26 cellular contexts compared by ENCODE assay signal in the genomic region with DNA sequence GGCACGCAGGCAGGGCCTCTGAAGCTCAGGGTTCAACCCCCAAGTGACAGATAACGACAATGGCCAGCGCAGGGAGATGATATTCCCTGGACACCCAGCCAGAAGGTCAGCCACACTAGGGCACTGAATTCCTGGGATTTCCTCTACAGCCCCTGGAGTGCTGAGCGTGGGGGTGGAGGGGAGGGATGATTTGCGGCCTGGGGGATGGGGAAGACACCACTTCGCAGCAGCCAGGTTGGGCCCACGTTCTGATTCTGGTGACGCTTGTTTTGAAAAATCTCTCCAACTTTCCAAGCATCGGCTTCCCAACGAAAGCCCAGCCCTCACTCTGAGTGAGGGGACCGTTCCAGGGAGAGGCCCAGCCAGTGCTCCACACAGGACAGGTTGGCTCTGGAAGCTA. TPM values are rescaled to one million over a fixed set of nuclear protein-coding genes. Genes with fewer than 3 reads are reported as not detected.
DNase-seq lines count a peak whose midpoint lies in the region; ATAC-seq and TF ChIP-seq lines count a peak whose summit lies in the region.
"Had no signal": no experiment of that assay in that cellular context is flagged by ENCODE, and none has a peak within 500 bp of the region (broad histone marks: within the 10 kb centered on the region; RNA-seq: fewer than 3 reads in every experiment).

No MANE protein-coding gene starts in this region.

- peaks cover 0 to 33% of the 10 kb centered on the region in 2 donors for H3K4me1 ChIP-seq in right atrium auricular region
- peaks cover 72% of the 10 kb centered on the region for H3K4me1 ChIP-seq in HUES64 (ENCODE audit: insufficient read depth, low read length)
- H3K4me1 ChIP-seq in mesenchymal stem cell (ENCODE audit: control insufficient read depth, insufficient read depth, low read depth, low read length), result peaks cover 38% of the 10 kb centered on the region
- H3K4me1 ChIP-seq in rectal smooth muscle tissue (ENCODE audit: control insufficient read depth, insufficient read depth, low read length), result peaks cover 8% of the 10 kb centered on the region

- DNase-seq in Right ventricle myocardium inferior (ENCODE audit: missing footprints) (peak; percentile 51), right atrium auricular region (ENCODE audit: low spot score) (no peak), mesenchymal stem cell (no peak), medulla oblongata (ENCODE audit: extremely low spot score) (no peak)
- DNase-seq in activated CD8-positive, alpha-beta memory T cell treated with anti-CD3 and anti-CD28 coated beads, Interleukin-2, amount 50 U/mL, for 4 hours, result no peak
- DNase-seq: Caco-2; CD8-positive, alpha-beta T cell; EL; GF-D8; HCEC 1CT; NCI-H1048; NCI-H1417; NCI-H1694 treated with DMSO at 0.1 percent for 48 hours; NCI-H2081; NCI-H2171; NCI-H226; NCI-H510A treated with DMSO at 0.1 percent for 48 hours; NCI-H748 treated with DMSO at 0.1 percent for 48 hours; PC-3 had no signal

- H3K27ac ChIP-seq in right atrium auricular region (no peak overlapping the region), HUES64 (ENCODE audit: low read depth, low read length) (peak overlapping the region; percentile 22), mesenchymal stem cell (ENCODE audit: low read length, poor library complexity, severe bottlenecking) (no peak overlapping the region), rectal smooth muscle tissue (ENCODE audit: low read depth, low read length) (peak overlapping the region; percentile 19)
- H3K27ac ChIP-seq: 22Rv1, C4-2B, KMS-11, SJSA1 had no signal

- H2BK5ac ChIP-seq in mesenchymal stem cell (ENCODE audit: low read depth, low read length, poor library complexity, severe bottlenecking), result no peak overlapping the region

- H3K4ac ChIP-seq in mesenchymal stem cell (ENCODE audit: low read depth in 1 of 2, low read length in 2 of 2), result no peak overlapping the region

- no peak for TF ChIP-seq CTCF in right atrium auricular region (IDR thresholded peaks at IDR 0.05)

- no peak overlapping the region for H2BK12ac ChIP-seq in mesenchymal stem cell (ENCODE audit: low read length in 2 of 2)

- TF ChIP-seq POLR2A in GM18505 (IDR thresholded peaks at IDR 0.05; ENCODE audit: borderline replicate concordance, extremely low read depth, insufficient read depth, insufficient read length), result no peak

- peak overlapping the region in 1 of 2 experiments; percentile 11 for H3K14ac ChIP-seq in mesenchymal stem cell (ENCODE audit: low read length in 2 of 2)

- intact Hi-C loops in Right ventricle myocardium inferior (cut with DNase I), result loop anchor here (1.0 kb wide), 1 partner anchor 14 kb away; no protein-coding TSS in a partner anchor

- peaks cover 36% of the 10 kb centered on the region for H3K79me1 ChIP-seq in mesenchymal stem cell (replicated peaks; ENCODE audit: low read length, poor library complexity, severe bottlenecking)

- no peak overlapping the region for H4K91ac ChIP-seq in mesenchymal stem cell (ENCODE audit: low read length)

- H3K27me3 ChIP-seq in right atrium auricular region (no peaks in the 10 kb centered on the region), HUES64 (ENCODE audit: insufficient read depth, low read length) (no peaks in the 10 kb centered on the region), mesenchymal stem cell (ENCODE audit: control insufficient read depth in 1 of 2, insufficient read depth in 1 of 2, low read length in 2 of 2) (no peaks in the 10 kb centered on the region), rectal smooth muscle tissue (ENCODE audit: control insufficient read depth, insufficient read depth, low read length) (no peaks in the 10 kb centered on the region)
- H3K27me3 ChIP-seq: SJSA1 had no signal

- no peak overlapping the region for H2BK15ac ChIP-seq in mesenchymal stem cell (ENCODE audit: low read depth, poor library complexity, severe bottlenecking)

- peak overlapping the region in 1 of 2 experiments; percentile 18 for H3K18ac ChIP-seq in mesenchymal stem cell (ENCODE audit: low read depth in 1 of 2, low read length in 2 of 2)

- no peaks in the 10 kb centered on the region for H3K36me3 ChIP-seq in right atrium auricular region
- peaks cover 19% of the 10 kb centered on the region for H3K36me3 ChIP-seq in HUES64 (ENCODE audit: insufficient read depth, low read length)
- H3K36me3 ChIP-seq in mesenchymal stem cell (ENCODE audit: control insufficient read depth in 1 of 2, insufficient read depth in 2 of 2, low read depth in 1 of 2, low read length in 2 of 2), result peaks cover 0 to 10% of the 10 kb centered on the region in 2 experiments
- no peaks in the 10 kb centered on the region for H3K36me3 ChIP-seq in rectal smooth muscle tissue (ENCODE audit: control insufficient read depth, insufficient read depth, low read length)

- H4K8ac ChIP-seq in mesenchymal stem cell (ENCODE audit: low read length), result peak overlapping the region; percentile 39

- H2AFZ ChIP-seq in mesenchymal stem cell (ENCODE audit: low read depth, low read length), result no peak overlapping the region

- H3K4me2 ChIP-seq in mesenchymal stem cell (ENCODE audit: low read length, poor library complexity, severe bottlenecking), result no peak overlapping the region
- H3K4me2 ChIP-seq: KMS-11 had no signal

- ATAC-seq in Right ventricle myocardium inferior, result no peak
- ATAC-seq in GM18505 (IDR thresholded peaks at IDR 0.05; ENCODE audit: unreplicated experiment), result no peak
- ATAC-seq: CD8-positive, alpha-beta T cell; PC-3 had no signal

- H3K9me3 ChIP-seq in right atrium auricular region, result no peaks in the 10 kb centered on the region
- H3K9me3 ChIP-seq in HUES64 (ENCODE audit: insufficient read depth, low read depth, low read length), result no peaks in the 10 kb centered on the region
- H3K9me3 ChIP-seq in mesenchymal stem cell (ENCODE audit: control insufficient read depth, low read length), result no peaks in the 10 kb centered on the region
- H3K9me3 ChIP-seq: Caco-2, SJSA1 had no signal

- H3K9ac ChIP-seq in HUES64 (ENCODE audit: low read depth, low read length), result no peak overlapping the region
- peak overlapping the region; percentile 13 for H3K9ac ChIP-seq in mesenchymal stem cell (ENCODE audit: low read length)
- no peak overlapping the region for H3K9ac ChIP-seq in rectal smooth muscle tissue (ENCODE audit: low read length)
- H3K9ac ChIP-seq: KMS-11 had no signal

- no peak overlapping the region for H3K23ac ChIP-seq in mesenchymal stem cell (ENCODE audit: low read length in 2 of 2)

- no peak overlapping the region for H3K4me3 ChIP-seq in right atrium auricular region
- no peak overlapping the region for H3K4me3 ChIP-seq in HUES64 (ENCODE audit: low read length)
- H3K4me3 ChIP-seq in mesenchymal stem cell (ENCODE audit: insufficient read depth in 1 of 2, low read depth in 1 of 2, low read length in 2 of 2), result peak overlapping the region in 1 of 2 experiments; percentile 36
- no peak overlapping the region for H3K4me3 ChIP-seq in rectal smooth muscle tissue (ENCODE audit: low read length)
- H3K4me3 ChIP-seq: SJSA1 had no signal

- no peak overlapping the region for H2AK5ac ChIP-seq in mesenchymal stem cell (ENCODE audit: low read length, severe bottlenecking)

- 79% methylated on average over 11 of the region's 11 CpGs for WGBS in HUES64
- WGBS in mesenchymal stem cell, result 61% methylated on average over 11 of the region's 11 CpGs

- no peak overlapping the region for H2BK120ac ChIP-seq in mesenchymal stem cell (ENCODE audit: low read depth, low read length)

RNA-seq across cellular contexts. Expression of a gene that starts 5.5 kb away (rescaled TPM):
- total RNA-seq in Right ventricle myocardium inferior, result 15.3 TPM
- total RNA-seq in right atrium auricular region, result 10 to 100 TPM; 25.4 to 27.2 TPM
- 67.4 TPM for polyA plus RNA-seq in HUES64 (2013, experiment 1 of 2)
- polyA plus RNA-seq in HUES64 (2013, experiment 2 of 2), result 66.3 TPM
- polyA plus RNA-seq in mesenchymal stem cell (2013, experiment 1 of 2), result 12.3 TPM
- polyA plus RNA-seq in mesenchymal stem cell (2013, experiment 2 of 2), result 12.0 TPM

RNA-seq across cellular contexts. Expression of a gene that starts 55.8 kb away (rescaled TPM):
- total RNA-seq in Right ventricle myocardium inferior, result 41.7 TPM
- 10 to 100 TPM; 25.1 to 30.0 TPM for total RNA-seq in right atrium auricular region
- polyA plus RNA-seq in HUES64 (2013, experiment 1 of 2), result 23.5 TPM
- polyA plus RNA-seq in HUES64 (2013, experiment 2 of 2), result 23.6 TPM
- 26.3 TPM for polyA plus RNA-seq in mesenchymal stem cell (2013, experiment 1 of 2)
- 25.8 TPM for polyA plus RNA-seq in mesenchymal stem cell (2013, experiment 2 of 2)

Comparison
In these comparisons a context has a peak if more than half of its experiments do, and no peak if none do; other contexts are left out.
1. H3K27ac ChIP-seq: peak in HUES64 (single experiment) and rectal smooth muscle tissue (single experiment); none in right atrium auricular region (0 of 2) and mesenchymal stem cell (single experiment).